In genomic region chr15:42575188-42576039, GRCh38 we compare ENCODE assay signal across 1 cellular context.
A peak's percentile ranks its signal among the peaks of the same experiment; 100 is the strongest.
TF ChIP-seq lines count a peak whose summit lies in the region.

TSS of gene STARD9 (plus strand) at chr15:42575606. CDS start at chr15:42575716, 110 bp downstream.

TF ChIP-seq in K562, 482 proteins besides CTCF, POLR2A, EP300 and RAD21 (continued from another document and continues in another):
- no peak for TF ChIP-seq BRF1 (IDR thresholded peaks at IDR 0.05; ENCODE audit: borderline replicate concordance, extremely low read depth, insufficient read length)
- no peak for TF ChIP-seq ZNF384 (IDR thresholded peaks at IDR 0.05; ENCODE audit: low read depth, low read length)
- TF ChIP-seq ZNF589 (CRISPR knock-in tag; IDR thresholded peaks at IDR 0.05; ENCODE audit: low read depth) = no peak
- no peak for TF ChIP-seq MTF1 (CRISPR knock-in tag; IDR thresholded peaks at IDR 0.05; ENCODE audit: borderline replicate concordance)
- TF ChIP-seq, protein P1, sequence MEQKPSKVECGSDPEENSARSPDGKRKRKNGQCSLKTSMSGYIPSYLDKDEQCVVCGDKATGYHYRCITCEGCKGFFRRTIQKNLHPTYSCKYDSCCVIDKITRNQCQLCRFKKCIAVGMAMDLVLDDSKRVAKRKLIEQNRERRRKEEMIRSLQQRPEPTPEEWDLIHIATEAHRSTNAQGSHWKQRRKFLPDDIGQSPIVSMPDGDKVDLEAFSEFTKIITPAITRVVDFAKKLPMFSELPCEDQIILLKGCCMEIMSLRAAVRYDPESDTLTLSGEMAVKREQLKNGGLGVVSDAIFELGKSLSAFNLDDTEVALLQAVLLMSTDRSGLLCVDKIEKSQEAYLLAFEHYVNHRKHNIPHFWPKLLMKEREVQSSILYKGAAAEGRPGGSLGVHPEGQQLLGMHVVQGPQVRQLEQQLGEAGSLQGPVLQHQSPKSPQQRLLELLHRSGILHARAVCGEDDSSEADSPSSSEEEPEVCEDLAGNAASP (IDR thresholded peaks at IDR 0.05) = no peak
- TF ChIP-seq MAFK (IDR thresholded peaks at IDR 0.05; ENCODE audit: low read length) = no peak
- TF ChIP-seq, protein P2, sequence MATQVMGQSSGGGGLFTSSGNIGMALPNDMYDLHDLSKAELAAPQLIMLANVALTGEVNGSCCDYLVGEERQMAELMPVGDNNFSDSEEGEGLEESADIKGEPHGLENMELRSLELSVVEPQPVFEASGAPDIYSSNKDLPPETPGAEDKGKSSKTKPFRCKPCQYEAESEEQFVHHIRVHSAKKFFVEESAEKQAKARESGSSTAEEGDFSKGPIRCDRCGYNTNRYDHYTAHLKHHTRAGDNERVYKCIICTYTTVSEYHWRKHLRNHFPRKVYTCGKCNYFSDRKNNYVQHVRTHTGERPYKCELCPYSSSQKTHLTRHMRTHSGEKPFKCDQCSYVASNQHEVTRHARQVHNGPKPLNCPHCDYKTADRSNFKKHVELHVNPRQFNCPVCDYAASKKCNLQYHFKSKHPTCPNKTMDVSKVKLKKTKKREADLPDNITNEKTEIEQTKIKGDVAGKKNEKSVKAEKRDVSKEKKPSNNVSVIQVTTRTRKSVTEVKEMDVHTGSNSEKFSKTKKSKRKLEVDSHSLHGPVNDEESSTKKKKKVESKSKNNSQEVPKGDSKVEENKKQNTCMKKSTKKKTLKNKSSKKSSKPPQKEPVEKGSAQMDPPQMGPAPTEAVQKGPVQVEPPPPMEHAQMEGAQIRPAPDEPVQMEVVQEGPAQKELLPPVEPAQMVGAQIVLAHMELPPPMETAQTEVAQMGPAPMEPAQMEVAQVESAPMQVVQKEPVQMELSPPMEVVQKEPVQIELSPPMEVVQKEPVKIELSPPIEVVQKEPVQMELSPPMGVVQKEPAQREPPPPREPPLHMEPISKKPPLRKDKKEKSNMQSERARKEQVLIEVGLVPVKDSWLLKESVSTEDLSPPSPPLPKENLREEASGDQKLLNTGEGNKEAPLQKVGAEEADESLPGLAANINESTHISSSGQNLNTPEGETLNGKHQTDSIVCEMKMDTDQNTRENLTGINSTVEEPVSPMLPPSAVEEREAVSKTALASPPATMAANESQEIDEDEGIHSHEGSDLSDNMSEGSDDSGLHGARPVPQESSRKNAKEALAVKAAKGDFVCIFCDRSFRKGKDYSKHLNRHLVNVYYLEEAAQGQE (CRISPR knock-in tag; IDR thresholded peaks at IDR 0.05; ENCODE audit: low read depth) = no peak
- TF ChIP-seq, protein P3, sequence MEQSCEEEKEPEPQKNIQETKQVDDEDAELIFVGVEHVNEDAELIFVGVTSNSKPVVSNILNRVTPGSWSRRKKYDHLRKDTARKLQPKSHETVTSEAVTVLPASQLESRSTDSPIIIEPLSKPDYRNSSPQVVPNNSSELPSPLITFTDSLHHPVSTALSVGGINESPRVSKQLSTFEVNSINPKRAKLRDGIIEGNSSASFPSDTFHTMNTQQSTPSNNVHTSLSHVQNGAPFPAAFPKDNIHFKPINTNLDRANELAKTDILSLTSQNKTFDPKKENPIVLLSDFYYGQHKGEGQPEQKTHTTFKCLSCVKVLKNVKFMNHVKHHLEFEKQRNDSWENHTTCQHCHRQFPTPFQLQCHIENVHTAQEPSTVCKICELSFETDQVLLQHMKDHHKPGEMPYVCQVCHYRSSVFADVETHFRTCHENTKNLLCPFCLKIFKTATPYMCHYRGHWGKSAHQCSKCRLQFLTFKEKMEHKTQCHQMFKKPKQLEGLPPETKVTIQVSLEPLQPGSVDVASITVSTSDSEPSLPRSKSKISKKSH (CRISPR knock-in tag; IDR thresholded peaks at IDR 0.05) = no peak
- TF ChIP-seq HDAC8 (tag; IDR thresholded peaks at IDR 0.05) = no peak
- no peak for TF ChIP-seq LARP7 (IDR thresholded peaks at IDR 0.05)
- TF ChIP-seq TBL1XR1 (IDR thresholded peaks at IDR 0.05; ENCODE audit: low read length in 2 of 2) = no peak
- TF ChIP-seq COPS2 (conservative IDR thresholded peaks at IDR 0.05) = no peak
- TF ChIP-seq ZNF324 (CRISPR knock-in tag; IDR thresholded peaks at IDR 0.05) = no peak
- no peak for TF ChIP-seq KDM1A (IDR thresholded peaks at IDR 0.05)
- TF ChIP-seq GMEB1 (CRISPR knock-in tag; IDR thresholded peaks at IDR 0.05) = peak; percentile 32; the same call in 1 of the 2 replicates
- peak; percentile 51; the same call in 1 of the 2 replicates for TF ChIP-seq KDM2B (CRISPR knock-in tag; IDR thresholded peaks at IDR 0.05)
- no peak for TF ChIP-seq THRB (CRISPR knock-in tag; conservative IDR thresholded peaks at IDR 0.05)
- TF ChIP-seq CHD2 (IDR thresholded peaks at IDR 0.05; ENCODE audit: low read depth, low read length) = no peak
- TF ChIP-seq MLLT1 (IDR thresholded peaks at IDR 0.05) = no peak
- TF ChIP-seq PHTF2 (CRISPR knock-in tag; IDR thresholded peaks at IDR 0.05) = no peak
- peak; percentile 39 for TF ChIP-seq FUS (optimal IDR thresholded peaks at IDR 0.05; ENCODE audit: low read depth, low read length)
- TF ChIP-seq YBX1 (IDR thresholded peaks at IDR 0.05) = no peak
- no peak for TF ChIP-seq STAT6 (CRISPR knock-in tag; IDR thresholded peaks at IDR 0.05)
- TF ChIP-seq ATF4 (CRISPR knock-in tag; IDR thresholded peaks at IDR 0.05) = no peak
- peak; percentile 94 for TF ChIP-seq RBFOX2 (IDR thresholded peaks at IDR 0.05; ENCODE audit: low read depth, low read length)
- no peak for TF ChIP-seq NELFE (IDR thresholded peaks at IDR 0.05; ENCODE audit: insufficient read depth, insufficient read length)
- no peak for TF ChIP-seq NR2F6 (CRISPR knock-in tag; IDR thresholded peaks at IDR 0.05)
- TF ChIP-seq, protein P4, sequence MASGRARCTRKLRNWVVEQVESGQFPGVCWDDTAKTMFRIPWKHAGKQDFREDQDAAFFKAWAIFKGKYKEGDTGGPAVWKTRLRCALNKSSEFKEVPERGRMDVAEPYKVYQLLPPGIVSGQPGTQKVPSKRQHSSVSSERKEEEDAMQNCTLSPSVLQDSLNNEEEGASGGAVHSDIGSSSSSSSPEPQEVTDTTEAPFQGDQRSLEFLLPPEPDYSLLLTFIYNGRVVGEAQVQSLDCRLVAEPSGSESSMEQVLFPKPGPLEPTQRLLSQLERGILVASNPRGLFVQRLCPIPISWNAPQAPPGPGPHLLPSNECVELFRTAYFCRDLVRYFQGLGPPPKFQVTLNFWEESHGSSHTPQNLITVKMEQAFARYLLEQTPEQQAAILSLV (tag; IDR thresholded peaks at IDR 0.05) = no peak
- no peak for TF ChIP-seq NFYB (IDR thresholded peaks at IDR 0.05; ENCODE audit: extremely low read depth, insufficient read length)
- peak in 1 of 2 experiments; percentile 72; a peak in 2 of 4 replicates for TF ChIP-seq NONO (IDR thresholded peaks at IDR 0.05; ENCODE audit: low read depth in 2 of 2, low read length in 1 of 2)
- TF ChIP-seq MEIS2 (IDR thresholded peaks at IDR 0.05; ENCODE audit: partially characterized antibody) = no peak
- TF ChIP-seq ZSCAN32 (CRISPR knock-in tag; IDR thresholded peaks at IDR 0.05) = no peak
- 0 out of 2 replicates have a peak, but pooled peaks have one; percentile 61 for TF ChIP-seq DMBX1 (CRISPR knock-in tag; IDR thresholded peaks at IDR 0.05; ENCODE audit: borderline replicate concordance)
- no peak for TF ChIP-seq MEF2A (IDR thresholded peaks at IDR 0.05; ENCODE audit: control insufficient read depth, low read depth, low read length)
- peak; percentile 68 for TF ChIP-seq NFIX (CRISPR knock-in tag; IDR thresholded peaks at IDR 0.05; ENCODE audit: low read depth)
- no peak for TF ChIP-seq PHF20 (IDR thresholded peaks at IDR 0.05; ENCODE audit: partially characterized antibody)
- TF ChIP-seq FOXJ2 (tag; IDR thresholded peaks at IDR 0.05) = 0 out of 2 replicates have a peak, but pooled peaks have one; percentile 33
- TF ChIP-seq BDP1 (IDR thresholded peaks at IDR 0.05; ENCODE audit: insufficient read depth, insufficient read length) = no peak
- peak; percentile 38; the same call in 1 of the 2 replicates for TF ChIP-seq POLR2AphosphoS5 (IDR thresholded peaks at IDR 0.05; ENCODE audit: control insufficient read depth, insufficient read depth, low read depth, low read length)
- TF ChIP-seq ATF7 (IDR thresholded peaks at IDR 0.05) = peak; percentile 64; the same call in 1 of the 2 replicates
- TF ChIP-seq SMARCB1 (IDR thresholded peaks at IDR 0.05; ENCODE audit: insufficient read length, low read depth) = no peak
- no peak for TF ChIP-seq ZZZ3 (IDR thresholded peaks at IDR 0.05)
- no peak for TF ChIP-seq ZNF347 (CRISPR knock-in tag; IDR thresholded peaks at IDR 0.05; ENCODE audit: low read depth)
- peak; percentile 23 for TF ChIP-seq SP2 (IDR thresholded peaks at IDR 0.05; ENCODE audit: extremely low read depth, low read depth, low read length, poor library complexity, severe bottlenecking)
- no peak for TF ChIP-seq DIDO1 (tag; IDR thresholded peaks at IDR 0.05; ENCODE audit: low read depth)
- no peak for TF ChIP-seq EHMT2 (IDR thresholded peaks at IDR 0.05)
- TF ChIP-seq E2F1 (CRISPR knock-in tag; IDR thresholded peaks at IDR 0.05) = peak; percentile 61; the same call in 1 of the 2 replicates
